ENCODE assay signal across 8 cellular contexts in genomic region chr6:33768644-33769120, GRCh38. TPM values are rescaled to one million over a fixed set of nuclear protein-coding genes. Genes with fewer than 3 reads are reported as not detected.
DNase-seq lines count a peak whose midpoint lies in the region; ATAC-seq and TF ChIP-seq lines count a peak whose summit lies in the region.

No MANE protein-coding gene starts in this region.

- CTCF ChIA-PET in IMR-90 (lab: Yijun Ruan, JAX), result interaction anchor here (0.6 to 1.6 kb wide), 7 partner anchors 23 to 891 kb away, joined by 3 to 7 read pairs (median 4); partner anchors contain the start of gene UQCC2

- H3K4me1 ChIP-seq in DND-41 (ENCODE audit: insufficient read depth, low read length) (no peaks in the 10 kb centered on the region), IMR-90 (ENCODE audit: control insufficient read depth, insufficient read depth, low read length) (peaks cover 48% of the 10 kb centered on the region), gastroesophageal sphincter (peaks cover 0 to 46% (median 27%) of the 10 kb centered on the region in 3 donors), ovary (ENCODE audit: insufficient read depth) (peaks cover 16% of the 10 kb centered on the region), tibial nerve (peaks cover 0 to 54% (median 16%) of the 10 kb centered on the region in 4 donors)

- H3K18ac ChIP-seq in IMR-90 (ENCODE audit: low read depth, low read length), result peak overlapping the region; percentile 50

- H3K9ac ChIP-seq in DND-41 (ENCODE audit: low read depth, low read length), result no peak overlapping the region
- H3K9ac ChIP-seq in IMR-90 (ENCODE audit: low read depth, low read length), result no peak overlapping the region

- peak overlapping the region; percentile 88; the same call in 2 of the 3 replicates for H2BK15ac ChIP-seq in IMR-90 (ENCODE audit: low read depth, low read length)

- intact Hi-C loops in IMR-90 (cut with micrococcal nuclease), result no loop called here
- intact Hi-C loops in ovary (cut with DNase I), result no loop called here

- POLR2A ChIA-PET in IMR-90 (lab: Charles Lee; ENCODE audit: unreplicated experiment), result no interaction called here

- H3K27ac ChIP-seq in DND-41 (ENCODE audit: low read length), result no peak overlapping the region
- H3K27ac ChIP-seq in IMR-90 (ENCODE audit: insufficient read depth, low read length), result peak overlapping the region; percentile 31
- H3K27ac ChIP-seq in gastroesophageal sphincter, result no peak overlapping the region
- H3K27ac ChIP-seq in ovary, result no peak overlapping the region
- H3K27ac ChIP-seq in tibial nerve, result no peak overlapping the region

- H3K36me3 ChIP-seq in DND-41 (ENCODE audit: insufficient read depth, low read length), result peaks cover 20% of the 10 kb centered on the region
- peaks cover 15% of the 10 kb centered on the region for H3K36me3 ChIP-seq in IMR-90 (ENCODE audit: control insufficient read depth, insufficient read depth, low read length)
- H3K36me3 ChIP-seq in gastroesophageal sphincter, result peaks cover 0 to 17% of the 10 kb centered on the region in 2 donors
- no peaks in the 10 kb centered on the region for H3K36me3 ChIP-seq in ovary
- peaks cover 0 to 17% (median 0%) of the 10 kb centered on the region in 3 donors for H3K36me3 ChIP-seq in tibial nerve

- TF ChIP-seq CTCF in DND-41 (IDR thresholded peaks at IDR 0.05; ENCODE audit: borderline replicate concordance, extremely low read depth, low read length, poor library complexity, severe bottlenecking) (peak; percentile 76), IMR-90 (conservative IDR thresholded peaks at IDR 0.05; ENCODE audit: low read depth, low read length) (peak; percentile 85), gastroesophageal sphincter (IDR thresholded peaks at IDR 0.05) (peak in 3 of 4 experiments; percentile 57 to 82 (median 58)), ovary (IDR thresholded peaks at IDR 0.05) (peak in 2 of 3 donors; percentile 15 to 19), tibial nerve (IDR thresholded peaks at IDR 0.05) (peak; percentile 66 to 76 (median 68))

- H3K4me3 ChIP-seq in DND-41 (ENCODE audit: low read depth in 1 of 2, low read length in 2 of 2) (no peak overlapping the region), IMR-90 (ENCODE audit: insufficient read depth, low read depth, low read length) (no peak overlapping the region), gastroesophageal sphincter (no peak overlapping the region), ovary (no peak overlapping the region), tibial nerve (no peak overlapping the region)

- H2BK120ac ChIP-seq in IMR-90 (ENCODE audit: low read depth, low read length), result peak overlapping the region; percentile 98

- dilution Hi-C loops in IMR-90 (cut with HindIII; ENCODE audit: low sequenced_read_pairs, unreplicated experiment), result no loop called here

- H3K79me1 ChIP-seq in IMR-90 (ENCODE audit: low read depth in 1 of 2, low read length in 2 of 2), result peaks cover 0 to 22% of the 10 kb centered on the region in 2 experiments; a peak in 2 of 4 replicates

- H3K23ac ChIP-seq in IMR-90 (ENCODE audit: low read depth, low read length), result peak overlapping the region; percentile 77

- TF ChIP-seq POLR2A in IMR-90 (IDR thresholded peaks at IDR 0.05; ENCODE audit: low read depth, low read length) (no peak), gastroesophageal sphincter (IDR thresholded peaks at IDR 0.05) (no peak), ovary (IDR thresholded peaks at IDR 0.05) (no peak), tibial nerve (IDR thresholded peaks at IDR 0.05) (no peak)

- H3K14ac ChIP-seq in IMR-90 (replicated peaks; ENCODE audit: low read depth, low read length), result peak overlapping the region; percentile 96

- no peaks in the 10 kb centered on the region for H3K9me3 ChIP-seq in DND-41 (ENCODE audit: insufficient read depth, low read length, severe bottlenecking)
- H3K9me3 ChIP-seq in IMR-90 (ENCODE audit: control insufficient read depth, insufficient read depth, low read length), result no peaks in the 10 kb centered on the region
- no peaks in the 10 kb centered on the region for H3K9me3 ChIP-seq in gastroesophageal sphincter
- H3K9me3 ChIP-seq in ovary, result no peaks in the 10 kb centered on the region
- H3K9me3 ChIP-seq in tibial nerve, result peaks cover 0 to 6% (median 0%) of the 10 kb centered on the region in 4 donors

- TF ChIP-seq RAD21 in IMR-90 (IDR thresholded peaks at IDR 0.05; ENCODE audit: low read length), result peak; percentile 68

- peak overlapping the region; percentile 45 to 99; a peak in 3 of 4 replicates for H4K8ac ChIP-seq in IMR-90 (ENCODE audit: low read depth in 2 of 2, low read length in 2 of 2)

- peak; percentile 83 for ATAC-seq in DND-41 (ENCODE audit: insufficient read depth, low read depth)
- peak; percentile 69 for ATAC-seq in IMR-90 (ENCODE audit: low read depth)
- no peak for ATAC-seq in gastroesophageal sphincter
- ATAC-seq in GM21360 (IDR thresholded peaks at IDR 0.05; ENCODE audit: unreplicated experiment), result no peak

- peaks cover 30% of the 10 kb centered on the region for H3K9me1 ChIP-seq in IMR-90 (ENCODE audit: insufficient read depth, low read length)

- TF ChIP-seq EP300 in gastroesophageal sphincter (IDR thresholded peaks at IDR 0.05), result no peak
- TF ChIP-seq EP300 in ovary (IDR thresholded peaks at IDR 0.05), result no peak
- TF ChIP-seq EP300 in tibial nerve (IDR thresholded peaks at IDR 0.05), result no peak

- H4K5ac ChIP-seq in IMR-90 (ENCODE audit: low read depth, low read length), result 0 out of 2 replicates have a peak overlapping the region, but pooled peaks have one; percentile 16

- H2BK5ac ChIP-seq in IMR-90 (ENCODE audit: low read depth, low read length, poor library complexity, severe bottlenecking), result peak overlapping the region; percentile 98

- DNase-seq in DND-41 (peak; percentile 67), IMR-90 (peak; percentile 77), SHP77 treated with DMSO at 0.1 percent for 48 hours (lab: John Stamatoyannopoulos, UW) (peak; percentile 44), ovary (peak; percentile 32 to 67 (median 54)), tibial nerve (ENCODE audit: low spot score in 2 of 2) (peak; percentile 66 to 85)
- DNase-seq in activated effector memory CD4-positive, alpha-beta T cell treated with anti-CD3 and anti-CD28 coated beads, Interleukin-2, amount 50 U/mL, for 16 hours, result peak; percentile 90

- no peak overlapping the region for H3K4me2 ChIP-seq in DND-41 (ENCODE audit: insufficient read depth, low read length)
- no peak overlapping the region; the same call in 1 of the 2 replicates for H3K4me2 ChIP-seq in IMR-90 (ENCODE audit: low read depth, low read length)

- no peaks in the 10 kb centered on the region for H3K79me2 ChIP-seq in DND-41 (ENCODE audit: insufficient read depth, low read length)

- no peak overlapping the region for H2AFZ ChIP-seq in DND-41 (ENCODE audit: low read depth, low read length)
- H2AFZ ChIP-seq in IMR-90 (replicated peaks; ENCODE audit: low read length, poor library complexity), result peak overlapping the region; percentile 85

- H2AK9ac ChIP-seq in IMR-90 (replicated peaks; ENCODE audit: low read depth, low read length, poor library complexity), result peak overlapping the region; percentile 56

- H3K27me3 ChIP-seq in DND-41 (ENCODE audit: insufficient read depth, low read length, poor library complexity) (no peaks in the 10 kb centered on the region), IMR-90 (ENCODE audit: control insufficient read depth, insufficient read depth, low read length) (no peaks in the 10 kb centered on the region), gastroesophageal sphincter (peaks cover 14% of the 10 kb centered on the region), ovary (no peaks in the 10 kb centered on the region), tibial nerve (no peaks in the 10 kb centered on the region)

- H4K20me1 ChIP-seq in DND-41 (ENCODE audit: insufficient read depth, low read length) (peaks cover 14% of the 10 kb centered on the region), IMR-90 (ENCODE audit: insufficient read depth, low read length) (0 out of 2 replicates have a peak, but pooled peaks cover 4% of the 10 kb centered on the region)

- H2AK5ac ChIP-seq in IMR-90 (ENCODE audit: low read depth, low read length), result peak overlapping the region; percentile 89

- H3K56ac ChIP-seq in IMR-90 (ENCODE audit: extremely low read depth, insufficient read depth, low read length), result no peak overlapping the region; the same call in 1 of the 2 replicates

- peak overlapping the region; percentile 94 for H2BK20ac ChIP-seq in IMR-90 (ENCODE audit: low read depth, low read length)

- WGBS in IMR-90 (ENCODE audit: extremely low coverage in 2 of 2, insufficient read length in 1 of 2), 2 experiments, result 0% methylated on average over 2 of the region's 7 CpGs; no CpG with 5 or more reads in 1 of the 2 experiments
- WGBS in gastroesophageal sphincter (ENCODE audit: low coverage in 1 of 2), 2 donors, result 39% methylated on average over 6 of the region's 7 CpGs; no CpG with 5 or more reads in 1 of the 2 donors
- 49 to 60% (median 52%) methylated on average over 7 of the region's 7 CpGs for WGBS in ovary, 3 donors
- 29 to 33% methylated on average over 7 of the region's 7 CpGs for whole genome bisulfite sequencing in tibial nerve, 2 donors

- no TSS peak for BruUV-seq in IMR-90 (replicated peaks; lab: Mats Ljungman, UMichigan)

- H3K4ac ChIP-seq in IMR-90 (ENCODE audit: low read depth, low read length), result peak overlapping the region; percentile 100

- in situ Hi-C loops in IMR-90 (cut with MboI; ENCODE audit: low sequenced_read_pairs), result loop anchor here (10.0 kb wide), 2 partner anchors 184 to 386 kb away; partner anchors contain the start of gene BAK1

- H4K91ac ChIP-seq in IMR-90 (ENCODE audit: insufficient read depth, low read depth, low read length), result peak overlapping the region; percentile 98

RNA-seq across cellular contexts. Expression of gene LEMD2, which starts 20.2 kb away (rescaled TPM):
- total RNA-seq in IMR-90 (2012; rRNA removed), result 24.4 and 26.5 TPM in 2 replicates
- 37.8 and 43.6 TPM in 2 replicates for polyA plus RNA-seq in IMR-90 (2012; rRNA removed)
- polyA plus RNA-seq in IMR-90 (2012; cell fraction: cytosol; rRNA removed), result 30.9 and 55.6 TPM in 2 replicates
- 98.1 and 109 TPM in 2 replicates for polyA plus RNA-seq in IMR-90 (2012; cell fraction: nucleus; rRNA removed; ENCODE audit: low replicate concordance)
- 10 to 100 TPM; 47.3 to 50.9 (median 49.9) TPM for total RNA-seq in gastroesophageal sphincter
- total RNA-seq in ovary, result 10 to 100 TPM; 43.6 to 66.8 (median 56.7) TPM
- polyA plus RNA-seq in ovary, result 10 to 100 TPM; 41.7 to 59.2 TPM
- total RNA-seq in tibial nerve, result 10 to 100 TPM; 55.7 to 97.8 (median 70.1) TPM

RNA-seq across cellular contexts. Expression of gene IP6K3, which starts 22.0 kb away (rescaled TPM):
- total RNA-seq in IMR-90 (2012; rRNA removed) (0.18 and 0.28 TPM in 2 replicates), gastroesophageal sphincter (1 to 10 TPM in 3 of 4 donors, under 1 TPM in 1; 0.32 to 5.5 (median 2.8) TPM), ovary (1 to 10 TPM in 1 of 7 donors, under 1 TPM in 4, not detected in 2; 0.24 to 1.1 (median 0.43) TPM), tibial nerve (1 to 10 TPM in 3 of 4 donors, under 1 TPM in 1; 0.39 to 3.0 (median 1.7) TPM)
- polyA plus RNA-seq in IMR-90 (2012; rRNA removed) (0.51 and 0.52 TPM in 2 replicates), ovary (under 1 TPM; 0.11 to 0.22 TPM)
- polyA plus RNA-seq in IMR-90 (2012; cell fraction: cytosol; rRNA removed), result 0.22 and 0.62 TPM in 2 replicates
- polyA plus RNA-seq in IMR-90 (2012; cell fraction: nucleus; rRNA removed; ENCODE audit: low replicate concordance), result 0.39 and 0.49 TPM in 2 replicates

RNA-seq across cellular contexts. Expression of gene MLN, which starts 35.1 kb away (rescaled TPM):
- not detected in 2 replicates for total RNA-seq in IMR-90 (2012; rRNA removed)
- polyA plus RNA-seq in IMR-90 (2012; rRNA removed), result not detected in 2 replicates
- not detected in 2 replicates for polyA plus RNA-seq in IMR-90 (2012; cell fraction: cytosol; rRNA removed)
- polyA plus RNA-seq in IMR-90 (2012; cell fraction: nucleus; rRNA removed; ENCODE audit: low replicate concordance), result not detected in 2 replicates
- total RNA-seq in gastroesophageal sphincter, result not detected
- total RNA-seq in ovary, result not detected
- polyA plus RNA-seq in ovary, result not detected
- total RNA-seq in tibial nerve, result not detected

RNA-seq across cellular contexts. Expression of gene UQCC2, which starts 57.2 kb away (rescaled TPM):
- total RNA-seq in IMR-90 (2012; rRNA removed), result 13.8 and 23.1 TPM in 2 replicates
- polyA plus RNA-seq in IMR-90 (2012; rRNA removed), result 34.5 and 44.5 TPM in 2 replicates
- polyA plus RNA-seq in IMR-90 (2012; cell fraction: cytosol; rRNA removed), result 28.0 and 38.5 TPM in 2 replicates
- polyA plus RNA-seq in IMR-90 (2012; cell fraction: nucleus; rRNA removed; ENCODE audit: low replicate concordance), result 18.4 and 25.0 TPM in 2 replicates
- total RNA-seq in gastroesophageal sphincter, result 10 to 100 TPM; 14.5 to 25.3 (median 17.7) TPM
- total RNA-seq in ovary, result 10 to 100 TPM in 6 of 7 donors, 1 to 10 TPM in 1; 9.1 to 65.2 (median 38.0) TPM
- polyA plus RNA-seq in ovary, result 10 to 100 TPM; 28.7 to 52.4 TPM
- total RNA-seq in tibial nerve, result 10 to 100 TPM; 14.5 to 29.7 (median 23.4) TPM

Comparison
In these comparisons a context has a peak if more than half of its experiments do, and no peak if none do; other contexts are left out.
1. ATAC-seq: peak in DND-41 (single experiment) and IMR-90 (single experiment); none in gastroesophageal sphincter (single experiment) and GM21360 (single experiment).
2. CTCF ChIP-seq: peak in every context shown above with its lines; median percentile 85 in IMR-90; 76 in DND-41; 68 in tibial nerve; 58 in gastroesophageal sphincter; 17 in ovary.
3. Peak in every context shown above with its lines, with median percentiles within 50 percentile points of each other: DNase-seq.